In the genomic region with DNA sequence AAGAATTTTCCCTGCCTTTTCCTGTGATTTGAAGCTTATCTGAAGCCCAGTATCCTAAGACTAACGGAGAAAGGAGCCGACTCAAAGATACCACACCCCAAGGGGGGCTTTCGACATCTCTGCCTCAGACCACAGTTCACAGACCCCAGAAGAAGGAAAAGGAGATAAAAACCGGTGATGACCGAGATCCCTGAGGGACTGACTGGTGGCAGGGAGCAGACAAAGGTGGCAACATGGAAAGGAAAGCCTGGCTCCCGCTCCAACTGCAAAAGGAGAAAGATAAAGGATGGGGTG, we compare ENCODE assay signal across 8 cellular contexts. TPM values are rescaled to one million over a fixed set of nuclear protein-coding genes. Genes with fewer than 3 reads are reported as not detected.
DNase-seq lines count a peak whose midpoint lies in the region; ATAC-seq and TF ChIP-seq lines count a peak whose summit lies in the region.

No MANE protein-coding gene starts in this region.

- no peaks in the 10 kb centered on the region for H3K36me3 ChIP-seq in BE2C
- no peaks in the 10 kb centered on the region for H3K36me3 ChIP-seq in colonic mucosa
- no peaks in the 10 kb centered on the region for H3K36me3 ChIP-seq in muscle layer of colon (ENCODE audit: insufficient read depth, low read length)

- TF ChIP-seq CTCF in BE2C (IDR thresholded peaks at IDR 0.05; ENCODE audit: low read depth, low read length) (no peak), colonic mucosa (IDR thresholded peaks at IDR 0.05) (no peak)

- H3K27ac ChIP-seq in colonic mucosa (peak overlapping the region; percentile 95), muscle layer of colon (ENCODE audit: low read depth, low read length) (peak overlapping the region; percentile 99)

- peaks cover 3% of the 10 kb centered on the region; the same call in 1 of the 2 replicates for H3K4me1 ChIP-seq in BE2C
- no peaks in the 10 kb centered on the region for H3K4me1 ChIP-seq in colonic mucosa
- peaks cover 39% of the 10 kb centered on the region for H3K4me1 ChIP-seq in muscle layer of colon (ENCODE audit: insufficient read depth, low read length)

- no peaks in the 10 kb centered on the region for H3K9me3 ChIP-seq in BE2C
- no peaks in the 10 kb centered on the region for H3K9me3 ChIP-seq in colonic mucosa
- no peaks in the 10 kb centered on the region for H3K9me3 ChIP-seq in muscle layer of colon (ENCODE audit: low read length)

- peak; percentile 19 for DNase-seq in BE2C
- no peak for DNase-seq in Jurkat, Clone E6-1 (ENCODE audit: low read depth, low spot score)
- DNase-seq in colonic mucosa = no peak

- H3K27me3 ChIP-seq in BE2C (no peaks in the 10 kb centered on the region), colonic mucosa (no peaks in the 10 kb centered on the region), muscle layer of colon (ENCODE audit: control insufficient read depth in 1 of 2, insufficient read depth in 2 of 2, low read length in 2 of 2) (no peaks in the 10 kb centered on the region)

- no peak for ATAC-seq in GM18511 (IDR thresholded peaks at IDR 0.05; ENCODE audit: unreplicated experiment)
- ATAC-seq in GM18858 (IDR thresholded peaks at IDR 0.05; ENCODE audit: unreplicated experiment) = no peak
- no peak for ATAC-seq in HG03520 (IDR thresholded peaks at IDR 0.05; ENCODE audit: unreplicated experiment)
- no peak for ATAC-seq in HG02678 (IDR thresholded peaks at IDR 0.05; ENCODE audit: unreplicated experiment)

- H3K9ac ChIP-seq in colonic mucosa (ENCODE audit: low read depth in 2 of 2, low read length in 2 of 2) = peak overlapping the region; percentile 98 to 99
- H3K9ac ChIP-seq in muscle layer of colon (ENCODE audit: low read length) = peak overlapping the region; percentile 95

- H3K4me3 ChIP-seq in BE2C (ENCODE audit: low read depth, low read length) (peak overlapping the region; percentile 94), colonic mucosa (peak overlapping the region; percentile 80), muscle layer of colon (ENCODE audit: low read depth in 1 of 2, low read length in 2 of 2) (peak overlapping the region; percentile 93 to 95)
- H3K4me3 ChIP-seq in Jurkat, Clone E6-1 (ENCODE audit: low read length) = peak overlapping the region; percentile 76

- intact Hi-C loops in colonic mucosa (cut with DNase I) = loop anchor here (5.0 kb wide), 1 partner anchor 46 kb away; the partner anchor contains the start of gene SRSF3

RNA-seq across cellular contexts. Expression of gene STK38, which starts 0.7 kb away (rescaled TPM):
- 7.6 TPM for polyA plus RNA-seq in BE2C (2012; ENCODE audit: insufficient read depth, insufficient read length, low read depth)
- 27.3 TPM for polyA plus RNA-seq in Jurkat, Clone E6-1 (2012; ENCODE audit: insufficient read depth, insufficient read length)
- 10 to 100 TPM; 55.9 to 83.4 TPM for total RNA-seq in colonic mucosa

RNA-seq across cellular contexts. Expression of gene SRSF3, which starts 47.6 kb away (rescaled TPM):
- polyA plus RNA-seq in BE2C (2012; ENCODE audit: insufficient read depth, insufficient read length, low read depth) = 375 TPM
- polyA plus RNA-seq in Jurkat, Clone E6-1 (2012; ENCODE audit: insufficient read depth, insufficient read length) = 867 TPM
- 100 to 1,000 TPM; 252 to 372 TPM for total RNA-seq in colonic mucosa
